ENCODE assay signal across 1 cellular context in genomic region chr3:43893721-43894120, GRCh38.
TF ChIP-seq lines count a peak whose summit lies in the region.

No MANE protein-coding gene starts in this region.

TF ChIP-seq in HepG2, 621 proteins besides CTCF, POLR2A, EP300 and RAD21 (continued from another document):
- TF ChIP-seq HDAC6 (IDR thresholded peaks at IDR 0.05; ENCODE audit: low read depth, low read length) (no peak), ZNF317 (CRISPR knock-in tag; IDR thresholded peaks at IDR 0.05) (no peak), PAXIP1 (CRISPR knock-in tag; conservative IDR thresholded peaks at IDR 0.05) (no peak), RBFOX2 (IDR thresholded peaks at IDR 0.05; ENCODE audit: low read depth, low read length) (no peak), SIX4 (CRISPR knock-in tag; IDR thresholded peaks at IDR 0.05) (no peak), E2F2 (CRISPR knock-in tag; IDR thresholded peaks at IDR 0.05; ENCODE audit: borderline replicate concordance) (no peak), NFKB2 (CRISPR knock-in tag; IDR thresholded peaks at IDR 0.05; ENCODE audit: borderline replicate concordance) (no peak), TCF7 (IDR thresholded peaks at IDR 0.05; ENCODE audit: low read depth) (no peak), ZNF556 (CRISPR knock-in tag; IDR thresholded peaks at IDR 0.05; ENCODE audit: borderline replicate concordance) (no peak), ZNF10 (CRISPR knock-in tag; IDR thresholded peaks at IDR 0.05; ENCODE audit: borderline replicate concordance, low read depth) (no peak), ZFP1 (CRISPR knock-in tag; IDR thresholded peaks at IDR 0.05) (no peak)
- TF ChIP-seq, protein P1, sequence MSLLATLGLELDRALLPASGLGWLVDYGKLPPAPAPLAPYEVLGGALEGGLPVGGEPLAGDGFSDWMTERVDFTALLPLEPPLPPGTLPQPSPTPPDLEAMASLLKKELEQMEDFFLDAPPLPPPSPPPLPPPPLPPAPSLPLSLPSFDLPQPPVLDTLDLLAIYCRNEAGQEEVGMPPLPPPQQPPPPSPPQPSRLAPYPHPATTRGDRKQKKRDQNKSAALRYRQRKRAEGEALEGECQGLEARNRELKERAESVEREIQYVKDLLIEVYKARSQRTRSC (CRISPR knock-in tag; IDR thresholded peaks at IDR 0.05; ENCODE audit: low read depth) = no peak
- TF ChIP-seq, protein P2, sequence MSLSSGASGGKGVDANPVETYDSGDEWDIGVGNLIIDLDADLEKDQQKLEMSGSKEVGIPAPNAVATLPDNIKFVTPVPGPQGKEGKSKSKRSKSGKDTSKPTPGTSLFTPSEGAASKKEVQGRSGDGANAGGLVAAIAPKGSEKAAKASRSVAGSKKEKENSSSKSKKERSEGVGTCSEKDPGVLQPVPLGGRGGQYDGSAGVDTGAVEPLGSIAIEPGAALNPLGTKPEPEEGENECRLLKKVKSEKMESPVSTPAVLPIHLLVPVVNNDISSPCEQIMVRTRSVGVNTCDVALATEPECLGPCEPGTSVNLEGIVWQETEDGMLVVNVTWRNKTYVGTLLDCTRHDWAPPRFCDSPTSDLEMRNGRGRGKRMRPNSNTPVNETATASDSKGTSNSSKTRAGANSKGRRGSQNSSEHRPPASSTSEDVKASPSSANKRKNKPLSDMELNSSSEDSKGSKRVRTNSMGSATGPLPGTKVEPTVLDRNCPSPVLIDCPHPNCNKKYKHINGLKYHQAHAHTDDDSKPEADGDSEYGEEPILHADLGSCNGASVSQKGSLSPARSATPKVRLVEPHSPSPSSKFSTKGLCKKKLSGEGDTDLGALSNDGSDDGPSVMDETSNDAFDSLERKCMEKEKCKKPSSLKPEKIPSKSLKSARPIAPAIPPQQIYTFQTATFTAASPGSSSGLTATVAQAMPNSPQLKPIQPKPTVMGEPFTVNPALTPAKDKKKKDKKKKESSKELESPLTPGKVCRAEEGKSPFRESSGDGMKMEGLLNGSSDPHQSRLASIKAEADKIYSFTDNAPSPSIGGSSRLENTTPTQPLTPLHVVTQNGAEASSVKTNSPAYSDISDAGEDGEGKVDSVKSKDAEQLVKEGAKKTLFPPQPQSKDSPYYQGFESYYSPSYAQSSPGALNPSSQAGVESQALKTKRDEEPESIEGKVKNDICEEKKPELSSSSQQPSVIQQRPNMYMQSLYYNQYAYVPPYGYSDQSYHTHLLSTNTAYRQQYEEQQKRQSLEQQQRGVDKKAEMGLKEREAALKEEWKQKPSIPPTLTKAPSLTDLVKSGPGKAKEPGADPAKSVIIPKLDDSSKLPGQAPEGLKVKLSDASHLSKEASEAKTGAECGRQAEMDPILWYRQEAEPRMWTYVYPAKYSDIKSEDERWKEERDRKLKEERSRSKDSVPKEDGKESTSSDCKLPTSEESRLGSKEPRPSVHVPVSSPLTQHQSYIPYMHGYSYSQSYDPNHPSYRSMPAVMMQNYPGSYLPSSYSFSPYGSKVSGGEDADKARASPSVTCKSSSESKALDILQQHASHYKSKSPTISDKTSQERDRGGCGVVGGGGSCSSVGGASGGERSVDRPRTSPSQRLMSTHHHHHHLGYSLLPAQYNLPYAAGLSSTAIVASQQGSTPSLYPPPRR (CRISPR knock-in tag; IDR thresholded peaks at IDR 0.05; ENCODE audit: borderline replicate concordance) = no peak
